ENCODE assay signal across 1 cellular context in genomic region chr17:17538417-17539391, GRCh38.
TF ChIP-seq lines count a peak whose summit lies in the region.

No MANE protein-coding gene starts in this region.

TF ChIP-seq in HepG2, 621 proteins besides CTCF, POLR2A, EP300 and RAD21 (continued from another document):
- TF ChIP-seq GLMP (CRISPR knock-in tag; IDR thresholded peaks at IDR 0.05; ENCODE audit: borderline replicate concordance), result no peak
- TF ChIP-seq ZNF749 (CRISPR knock-in tag; IDR thresholded peaks at IDR 0.05; ENCODE audit: borderline replicate concordance), result peak; percentile 47; the same call in 1 of the 2 replicates
- no peak for TF ChIP-seq ZFY (CRISPR knock-in tag; IDR thresholded peaks at IDR 0.05)
- TF ChIP-seq ZNF512 (CRISPR knock-in tag; IDR thresholded peaks at IDR 0.05), result no peak
- TF ChIP-seq ZNF792 (CRISPR knock-in tag; IDR thresholded peaks at IDR 0.05), result 0 out of 2 replicates have a peak, but pooled peaks have one; percentile 62
- peak; percentile 70; the same call in 1 of the 2 replicates for TF ChIP-seq KDM4B (CRISPR knock-in tag; IDR thresholded peaks at IDR 0.05)
- no peak for TF ChIP-seq ZNF232 (CRISPR knock-in tag; IDR thresholded peaks at IDR 0.05; ENCODE audit: borderline replicate concordance)
- no peak for TF ChIP-seq TCF12 (IDR thresholded peaks at IDR 0.05)
- peak; percentile 95 for TF ChIP-seq TCF12 (CRISPR knock-in tag; IDR thresholded peaks at IDR 0.05)
- TF ChIP-seq, protein P1, sequence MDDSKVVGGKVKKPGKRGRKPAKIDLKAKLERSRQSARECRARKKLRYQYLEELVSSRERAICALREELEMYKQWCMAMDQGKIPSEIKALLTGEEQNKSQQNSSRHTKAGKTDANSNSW (CRISPR knock-in tag; IDR thresholded peaks at IDR 0.05; ENCODE audit: borderline replicate concordance), result no peak
- peak; percentile 39; the same call in 1 of the 2 replicates for TF ChIP-seq RXRA (CRISPR knock-in tag; IDR thresholded peaks at IDR 0.05)
- TF ChIP-seq NPAS2 (CRISPR knock-in tag; IDR thresholded peaks at IDR 0.05; ENCODE audit: borderline replicate concordance), result no peak
- TF ChIP-seq TEF (CRISPR knock-in tag; IDR thresholded peaks at IDR 0.05), result no peak
- no peak for TF ChIP-seq ZNF607 (CRISPR knock-in tag; IDR thresholded peaks at IDR 0.05; ENCODE audit: borderline replicate concordance)
- TF ChIP-seq GTF3A (CRISPR knock-in tag; conservative IDR thresholded peaks at IDR 0.05), result no peak
- no peak for TF ChIP-seq MAFG (CRISPR knock-in tag; IDR thresholded peaks at IDR 0.05)
- TF ChIP-seq TBL1XR1 (IDR thresholded peaks at IDR 0.05; ENCODE audit: borderline replicate concordance, low read length, partially characterized antibody), result peak; percentile 90
- TF ChIP-seq NCOA5 (CRISPR knock-in tag; IDR thresholded peaks at IDR 0.05), result no peak
- no peak for TF ChIP-seq ZNF782 (CRISPR knock-in tag; IDR thresholded peaks at IDR 0.05; ENCODE audit: borderline replicate concordance)
- peak; percentile 78 for TF ChIP-seq GFI1 (CRISPR knock-in tag; IDR thresholded peaks at IDR 0.05; ENCODE audit: borderline replicate concordance)
- no peak for TF ChIP-seq ZNF24 (IDR thresholded peaks at IDR 0.05)
- peak; percentile 78; the same call in 1 of the 2 replicates for TF ChIP-seq GATA4 (IDR thresholded peaks at IDR 0.05; ENCODE audit: borderline replicate concordance, low read depth)
- no peak for TF ChIP-seq ZNF747 (CRISPR knock-in tag; IDR thresholded peaks at IDR 0.05; ENCODE audit: borderline replicate concordance)
- TF ChIP-seq THAP7 (CRISPR knock-in tag; IDR thresholded peaks at IDR 0.05), result no peak
- TF ChIP-seq ZBTB8A (CRISPR knock-in tag; IDR thresholded peaks at IDR 0.05; ENCODE audit: borderline replicate concordance, low read depth), result no peak
- peak; percentile 26 for TF ChIP-seq XRCC5 (optimal IDR thresholded peaks at IDR 0.05; ENCODE audit: low read length)
- peak; percentile 97 for TF ChIP-seq NFE2L2 (IDR thresholded peaks at IDR 0.05; ENCODE audit: low read length)
- peak; percentile 76; the same call in 1 of the 2 replicates for TF ChIP-seq ZNF614 (CRISPR knock-in tag; IDR thresholded peaks at IDR 0.05; ENCODE audit: borderline replicate concordance)
- no peak for TF ChIP-seq U2AF1 (optimal IDR thresholded peaks at IDR 0.05; ENCODE audit: low read depth, low read length)
- TF ChIP-seq ZNF264 (CRISPR knock-in tag; IDR thresholded peaks at IDR 0.05), result no peak
- peak; percentile 5; the same call in 1 of the 2 replicates for TF ChIP-seq SMC3 (IDR thresholded peaks at IDR 0.05; ENCODE audit: low read length)
- no peak for TF ChIP-seq ZNF615 (CRISPR knock-in tag; IDR thresholded peaks at IDR 0.05; ENCODE audit: borderline replicate concordance)
- TF ChIP-seq ARHGAP35 (CRISPR knock-in tag; IDR thresholded peaks at IDR 0.05; ENCODE audit: borderline replicate concordance), result no peak
- no peak for TF ChIP-seq USF2 (IDR thresholded peaks at IDR 0.05; ENCODE audit: low read depth, low read length)
- TF ChIP-seq USF2 (CRISPR knock-in tag; IDR thresholded peaks at IDR 0.05; ENCODE audit: borderline replicate concordance), result peak; percentile 87; the same call in 1 of the 2 replicates
- peak; percentile 24; the same call in 1 of the 2 replicates for TF ChIP-seq TGIF2 (CRISPR knock-in tag; IDR thresholded peaks at IDR 0.05)
- TF ChIP-seq ZMYM2 (CRISPR knock-in tag; IDR thresholded peaks at IDR 0.05), result peak; percentile 65
- no peak for TF ChIP-seq ZNF777 (CRISPR knock-in tag; IDR thresholded peaks at IDR 0.05)
- TF ChIP-seq ZNF281 (CRISPR knock-in tag; IDR thresholded peaks at IDR 0.05; ENCODE audit: borderline replicate concordance), result peak; percentile 42; the same call in 1 of the 2 replicates
- TF ChIP-seq ZNF382 (CRISPR knock-in tag; IDR thresholded peaks at IDR 0.05; ENCODE audit: borderline replicate concordance), result peak; percentile 71; the same call in 1 of the 2 replicates
- TF ChIP-seq PHF20 (CRISPR knock-in tag; IDR thresholded peaks at IDR 0.05), result no peak
- no peak for TF ChIP-seq MTA3 (CRISPR knock-in tag; IDR thresholded peaks at IDR 0.05)
- no peak for TF ChIP-seq ZNF639 (CRISPR knock-in tag; conservative IDR thresholded peaks at IDR 0.05)
- TF ChIP-seq NBN (conservative IDR thresholded peaks at IDR 0.05), result no peak
